ENCODE assay signal across 11 cellular contexts in the genomic region with DNA sequence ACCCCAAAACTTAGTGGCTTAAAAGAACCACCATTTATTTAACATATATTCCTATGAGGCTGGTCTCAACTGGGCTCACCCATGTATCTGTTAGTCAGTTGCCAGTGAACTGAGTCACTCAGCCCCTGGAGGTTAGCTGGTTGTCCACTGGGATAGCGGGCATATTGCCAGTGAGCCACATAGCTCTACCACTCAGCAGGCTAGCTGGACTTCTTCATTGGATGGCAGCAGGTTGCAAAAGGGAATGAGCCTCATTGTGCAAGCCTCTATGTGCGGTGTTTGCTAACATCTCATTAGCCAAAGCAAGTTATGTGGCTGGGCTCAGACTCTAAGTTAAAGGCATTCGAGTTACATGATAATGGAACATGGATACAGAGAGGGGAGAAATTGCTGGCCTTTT. TPM values are rescaled to one million over a fixed set of nuclear protein-coding genes. Genes with fewer than 3 reads are reported as not detected.
A peak's percentile ranks its signal among the peaks of the same experiment; 100 is the strongest.
DNase-seq lines count a peak whose midpoint lies in the region; ATAC-seq and TF ChIP-seq lines count a peak whose summit lies in the region.
"Had no signal": no experiment of that assay in that cellular context is flagged by ENCODE, and none has a peak within 500 bp of the region (broad histone marks: within the 10 kb centered on the region; RNA-seq: fewer than 3 reads in every experiment).

No MANE protein-coding gene starts in this region.

- no peak overlapping the region for H3K27ac Mint-ChIP-seq in activated naive CD4-positive, alpha-beta T cell treated with anti-CD3 and anti-CD28 coated beads, Interleukin-2, amount 10 ng/mL, durations not matched to agents 7 days and 5 days
- H3K27ac Mint-ChIP-seq: endodermal cell had no signal

- 42% methylated on average over 3 of the region's 3 CpGs for WGBS in liver

- H3K9me3 ChIP-seq in liver (ENCODE audit: control insufficient read depth in 4 of 4, low read length in 3 of 4) = no peaks in the 10 kb centered on the region

- peak; percentile 64 for DNase-seq in AG09309 (ENCODE audit: low read depth)
- DNase-seq in HS-5 (ENCODE audit: low read depth) = peak; percentile 72
- peak; percentile 98 for DNase-seq in amniotic epithelial cell (ENCODE audit: low read depth)
- no peak for DNase-seq in activated naive CD4-positive, alpha-beta T cell treated with anti-CD3 and anti-CD28 coated beads, Interleukin-2, amount 10 ng/mL, durations not matched to agents 7 days and 5 days
- DNase-seq in activated gamma-delta T cell (lab: John Stamatoyannopoulos, UW) = no peak
- no peak for DNase-seq in OCI-M2 (lab: John Stamatoyannopoulos, UW; ENCODE audit: unreplicated experiment)
- DNase-seq: endodermal cell; left colon; stimulated activated CD8-positive, alpha-beta memory T cell treated with anti-CD3 and anti-CD28 coated beads, Interleukin-4, amount 100 ng/mL, for 48 hours had no signal

- TF ChIP-seq CTCF in AG09309 (IDR thresholded peaks at IDR 0.05; ENCODE audit: control insufficient read depth, insufficient read depth, low read depth, low read length, missing control alignments) = no peak
- no peak for TF ChIP-seq CTCF in liver (IDR thresholded peaks at IDR 0.05; ENCODE audit: low read depth, low read length, missing input control)

- H3K4me1 ChIP-seq in liver (ENCODE audit: control insufficient read depth in 4 of 4, insufficient read depth in 4 of 4, low read length in 3 of 4) = peaks cover 8 to 66% (median 52%) of the 10 kb centered on the region in 4 donors

- CTCF ChIA-PET in activated naive CD4-positive, alpha-beta T cell treated with anti-CD3 and anti-CD28 coated beads, Interleukin-2, amount 10 ng/mL, durations not matched to agents 7 days and 5 days (lab: Charles Lee) = no interaction called here

- no peak overlapping the region for H3K9ac ChIP-seq in liver (ENCODE audit: low read depth in 1 of 2, low read length in 2 of 2)

- peak in 1 of 2 donors; percentile 47 for TF ChIP-seq RAD21 in liver (IDR thresholded peaks at IDR 0.05)

- H3K36me3 Mint-ChIP-seq in activated naive CD4-positive, alpha-beta T cell treated with anti-CD3 and anti-CD28 coated beads, Interleukin-2, amount 10 ng/mL, durations not matched to agents 7 days and 5 days = no peaks in the 10 kb centered on the region

- no peak for ATAC-seq in GM19023 (IDR thresholded peaks at IDR 0.05; ENCODE audit: unreplicated experiment)
- ATAC-seq: left colon had no signal

- peak overlapping the region in 1 of 2 donors; percentile 39 for H3K27ac ChIP-seq in liver (ENCODE audit: low read depth in 1 of 2, low read length in 2 of 2)

- H3K4me3 ChIP-seq in AG09309 (ENCODE audit: control insufficient read depth, low read depth, low read length) (no peak overlapping the region), liver (ENCODE audit: low read depth in 1 of 3, low read length in 3 of 3) (no peak overlapping the region)

- H3K4me1 Mint-ChIP-seq in activated naive CD4-positive, alpha-beta T cell treated with anti-CD3 and anti-CD28 coated beads, Interleukin-2, amount 10 ng/mL, durations not matched to agents 7 days and 5 days = no peaks in the 10 kb centered on the region

- H3K27me3 Mint-ChIP-seq in activated naive CD4-positive, alpha-beta T cell treated with anti-CD3 and anti-CD28 coated beads, Interleukin-2, amount 10 ng/mL, durations not matched to agents 7 days and 5 days = peaks cover 5% of the 10 kb centered on the region

- no peak overlapping the region for H3K4me3 Mint-ChIP-seq in activated naive CD4-positive, alpha-beta T cell treated with anti-CD3 and anti-CD28 coated beads, Interleukin-2, amount 10 ng/mL, durations not matched to agents 7 days and 5 days
- H3K4me3 Mint-ChIP-seq: endodermal cell had no signal

- H3K27me3 ChIP-seq in liver (ENCODE audit: control insufficient read depth in 4 of 4, insufficient read depth in 4 of 4, low read length in 3 of 4) = no peaks in the 10 kb centered on the region

- no peaks in the 10 kb centered on the region for H3K9me3 Mint-ChIP-seq in activated naive CD4-positive, alpha-beta T cell treated with anti-CD3 and anti-CD28 coated beads, Interleukin-2, amount 10 ng/mL, durations not matched to agents 7 days and 5 days

- H3K36me3 ChIP-seq in liver (ENCODE audit: control insufficient read depth in 4 of 4, insufficient read depth in 3 of 4, low read depth in 1 of 4, low read length in 3 of 4) = no peaks in the 10 kb centered on the region

TF ChIP-seq in liver, 16 proteins besides CTCF, POLR2A, EP300 and RAD21:
- TF ChIP-seq FOXA1 (IDR thresholded peaks at IDR 0.05) = peak; percentile 22
- no peak for TF ChIP-seq ZBTB33 (IDR thresholded peaks at IDR 0.05)
- no peak for TF ChIP-seq EGR1 (IDR thresholded peaks at IDR 0.05; ENCODE audit: low read depth in 2 of 2)
- peak; percentile 74 for TF ChIP-seq SP1 (IDR thresholded peaks at IDR 0.05)
- peak; percentile 65 to 76 for TF ChIP-seq HNF4A (conservative IDR thresholded peaks at IDR 0.05)
- TF ChIP-seq, protein P1, sequence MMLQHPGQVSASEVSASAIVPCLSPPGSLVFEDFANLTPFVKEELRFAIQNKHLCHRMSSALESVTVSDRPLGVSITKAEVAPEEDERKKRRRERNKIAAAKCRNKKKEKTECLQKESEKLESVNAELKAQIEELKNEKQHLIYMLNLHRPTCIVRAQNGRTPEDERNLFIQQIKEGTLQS (IDR thresholded peaks at IDR 0.05) = no peak
- peak; percentile 34 for TF ChIP-seq HNF4G (IDR thresholded peaks at IDR 0.05)
- TF ChIP-seq NR2F2 (IDR thresholded peaks at IDR 0.05) = no peak
- peak; percentile 55 for TF ChIP-seq MAX (IDR thresholded peaks at IDR 0.05)
- TF ChIP-seq TAF1 (conservative IDR thresholded peaks at IDR 0.05) = no peak
- peak; percentile 77 for TF ChIP-seq YY1 (IDR thresholded peaks at IDR 0.05)
- peak; percentile 73 to 81 for TF ChIP-seq RXRA (IDR thresholded peaks at IDR 0.05)
- no peak for TF ChIP-seq REST (IDR thresholded peaks at IDR 0.05)
- no peak for TF ChIP-seq GABPA (IDR thresholded peaks at IDR 0.05 in 1 of 2, conservative IDR thresholded peaks at IDR 0.05 in 1 of 2)
- peak; percentile 43 for TF ChIP-seq FOXA2 (IDR thresholded peaks at IDR 0.05)
- peak in 1 of 2 donors; percentile 60 for TF ChIP-seq JUND (IDR thresholded peaks at IDR 0.05)

RNA-seq across cellular contexts. Expression of gene BTD, which starts 8.5 kb away (rescaled TPM):
- 10 to 100 TPM; 45.8 to 78.1 TPM for total RNA-seq in liver
- polyA plus RNA-seq in liver = 10 to 100 TPM; 46.6 to 49.0 TPM

RNA-seq across cellular contexts. Expression of gene HACL1, which starts 8.7 kb away (rescaled TPM):
- total RNA-seq in liver = 10 to 100 TPM; 13.4 to 46.9 TPM
- 10 to 100 TPM; 28.2 to 36.2 TPM for polyA plus RNA-seq in liver

Comparison
In these comparisons a context has a peak if more than half of its experiments do, and no peak if none do; other contexts are left out.
1. DNase-seq: peak in AG09309 (single experiment), HS-5 (single experiment) and amniotic epithelial cell (single experiment); none in activated naive CD4-positive, alpha-beta T cell treated with anti-CD3 and anti-CD28 coated beads, Interleukin-2, amount 10 ng/mL, durations not matched to agents 7 days and 5 days (single experiment), activated gamma-delta T cell (single experiment) and OCI-M2 (single experiment).